In the genomic region with DNA sequence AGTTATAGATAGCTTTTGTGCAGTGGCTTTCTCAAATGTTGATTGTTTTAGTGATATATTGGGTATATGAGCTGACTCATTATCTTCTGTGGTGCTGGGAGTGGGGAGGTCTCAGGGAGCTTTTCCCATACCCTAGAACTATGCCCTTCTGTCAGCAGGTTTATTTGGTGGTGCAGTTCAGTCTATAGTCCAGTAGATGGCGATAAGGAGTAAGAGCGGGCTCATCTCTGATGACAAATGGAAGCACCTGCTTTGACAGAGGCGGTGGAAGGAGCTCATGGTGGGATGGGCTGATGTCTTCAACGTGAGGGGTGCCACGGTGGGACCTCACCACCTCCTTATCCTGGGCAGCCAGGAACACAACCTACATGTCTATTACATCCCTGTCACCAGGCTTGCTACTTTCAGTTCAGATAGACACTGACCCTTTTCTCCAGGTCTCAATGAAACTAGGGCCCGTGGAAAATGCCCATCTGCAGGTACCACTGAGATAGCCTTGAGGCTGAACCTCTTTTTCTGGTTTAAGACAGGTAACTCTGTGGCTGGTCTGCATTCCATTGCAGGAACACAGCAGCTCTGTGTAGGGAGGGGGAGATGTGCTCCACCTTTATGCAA, we compare ENCODE assay signal across 8 cellular contexts.
DNase-seq lines count a peak whose midpoint lies in the region; ATAC-seq and TF ChIP-seq lines count a peak whose summit lies in the region.

No MANE protein-coding gene starts in this region.

- no peaks in the 10 kb centered on the region for H3K79me2 ChIP-seq in DND-41 (ENCODE audit: insufficient read depth, low read length)

- no peaks in the 10 kb centered on the region for H3K27me3 ChIP-seq in DND-41 (ENCODE audit: insufficient read depth, low read length, poor library complexity)
- H3K27me3 ChIP-seq in NT2/D1 (ENCODE audit: insufficient read depth, insufficient read length) = no peaks in the 10 kb centered on the region
- H3K27me3 ChIP-seq in adipocyte (replicated peaks; ENCODE audit: control insufficient read depth, insufficient read depth, low read length) = peaks cover 14% of the 10 kb centered on the region

- H3K4me2 ChIP-seq in DND-41 (ENCODE audit: insufficient read depth, low read length) = no peak overlapping the region

- H3K9ac ChIP-seq in DND-41 (ENCODE audit: low read depth, low read length) = no peak overlapping the region
- H3K9ac ChIP-seq in NT2/D1 (ENCODE audit: insufficient read length, low read depth) = no peak overlapping the region
- H3K9ac ChIP-seq in adipocyte (ENCODE audit: low read length) = no peak overlapping the region

- H2AFZ ChIP-seq in DND-41 (ENCODE audit: low read depth, low read length) = no peak overlapping the region

- no peaks in the 10 kb centered on the region for H3K9me3 ChIP-seq in DND-41 (ENCODE audit: insufficient read depth, low read length, severe bottlenecking)
- H3K9me3 ChIP-seq in NT2/D1 (ENCODE audit: insufficient read depth, low read length) = no peaks in the 10 kb centered on the region
- no peaks in the 10 kb centered on the region for H3K9me3 ChIP-seq in adipocyte (ENCODE audit: control insufficient read depth, low read length)

- no peak overlapping the region for H3K27ac ChIP-seq in DND-41 (ENCODE audit: low read length)

- peak; percentile 53 for DNase-seq in DND-41
- DNase-seq in NT2/D1 (ENCODE audit: low read depth, low spot score) = peak; percentile 44
- peak; percentile 70 for DNase-seq in adipocyte (ENCODE audit: low read depth)
- peak; percentile 79 for DNase-seq in iPS-NIHi7 (ENCODE audit: extremely low spot score)
- peak; percentile 6 for DNase-seq in stimulated activated CD4-positive, alpha-beta T cell treated with anti-CD3 and anti-CD28 coated beads, Interleukin-4, amount 100 ng/mL, for 1 hour

- TF ChIP-seq CTCF in DND-41 (IDR thresholded peaks at IDR 0.05; ENCODE audit: borderline replicate concordance, extremely low read depth, low read length, poor library complexity, severe bottlenecking) = peak; percentile 91

- ATAC-seq in DND-41 (ENCODE audit: insufficient read depth, low read depth) = peak; percentile 95
- peak; percentile 91 for ATAC-seq in GM19395 (IDR thresholded peaks at IDR 0.05; ENCODE audit: unreplicated experiment)
- peak; percentile 79 for ATAC-seq in HG03521 (IDR thresholded peaks at IDR 0.05; ENCODE audit: unreplicated experiment)
- no peak for ATAC-seq in GM21825 (IDR thresholded peaks at IDR 0.05; ENCODE audit: unreplicated experiment)

- H3K4me3 ChIP-seq in DND-41 (ENCODE audit: low read depth in 1 of 2, low read length in 2 of 2) = no peak overlapping the region
- H3K4me3 ChIP-seq in NT2/D1 (ENCODE audit: insufficient read length, low read depth) = no peak overlapping the region
- H3K4me3 ChIP-seq in adipocyte (ENCODE audit: low read length) = no peak overlapping the region

- H3K36me3 ChIP-seq in DND-41 (ENCODE audit: insufficient read depth, low read length) (no peaks in the 10 kb centered on the region), NT2/D1 (ENCODE audit: insufficient read depth, insufficient read length, low read length) (no peaks in the 10 kb centered on the region), adipocyte (ENCODE audit: control insufficient read depth, insufficient read depth, low read length, severe bottlenecking) (no peaks in the 10 kb centered on the region)

- H3K4me1 ChIP-seq in DND-41 (ENCODE audit: insufficient read depth, low read length) (no peaks in the 10 kb centered on the region), NT2/D1 (ENCODE audit: insufficient read depth, insufficient read length) (no peaks in the 10 kb centered on the region), adipocyte (ENCODE audit: control insufficient read depth, insufficient read depth, low read length) (no peaks in the 10 kb centered on the region)

- no peaks in the 10 kb centered on the region for H4K20me1 ChIP-seq in DND-41 (ENCODE audit: insufficient read depth, low read length)

Comparison
In these comparisons a context has a peak if more than half of its experiments do, and no peak if none do; other contexts are left out.
1. DNase-seq: peak in every context shown above with its lines; median percentile 79 in iPS-NIHi7; 70 in adipocyte; 53 in DND-41; 44 in NT2/D1; 6 in stimulated activated CD4-positive, alpha-beta T cell treated with anti-CD3 and anti-CD28 coated beads, Interleukin-4, amount 100 ng/mL, for 1 hour.